In genomic region chr6:72457738-72458137, GRCh38 we compare ENCODE assay signal across 29 cellular contexts.
"Had no signal": no experiment of that assay in that cellular context is flagged by ENCODE, and none has a peak within 500 bp of the region (broad histone marks: within the 10 kb centered on the region; RNA-seq: fewer than 3 reads in every experiment).

No MANE protein-coding gene starts in this region.

- FAIRE-seq: urothelium cell line had no signal

- ATAC-seq: stimulated activated effector memory CD8-positive, alpha-beta T cell treated with anti-CD3 and anti-CD28 coated beads, Interleukin-12 subunit alpha, Interleukin-12 subunit beta, amount 100 ng/mL, for 72 hours; stimulated activated memory B cell treated with anti-CD40 and anti-IgM and Interleukin-4, amounts not matched to agents 10 μg/mL and 1 μg/mL and 100 μg/mL, for 72 hours; stimulated activated naive B cell treated with anti-CD40 and anti-IgM and Interleukin-4, amounts not matched to agents 10 μg/mL and 1 μg/mL and 100 μg/mL, for 72 hours; stimulated activated naive CD8-positive, alpha-beta T cell treated with anti-CD3 and anti-CD28 coated beads, Interleukin-15, amount 100 ng/mL, for 72 hours; stimulated activated naive CD8-positive, alpha-beta T cell treated with anti-CD3 and anti-CD28 coated beads, Interleukin-15, Interleukin-2, amounts not matched to agents 100 U/mL and 50 U/mL, for 24 hours; upper lobe of right lung had no signal

- H3K27ac ChIP-seq: stomach, suprapubic skin, testis, thoracic aorta, thyroid gland, tibial artery, tibial nerve, transverse colon, upper lobe of left lung, upper lobe of right lung, uterus, vagina had no signal

- H3K4me1 Mint-ChIP-seq: stimulated activated effector memory CD8-positive, alpha-beta T cell treated with anti-CD3 and anti-CD28 coated beads, Interleukin-12 subunit alpha, Interleukin-12 subunit beta, amount 100 ng/mL, for 72 hours; stimulated activated memory B cell treated with anti-CD40 and anti-IgM and Interleukin-4, amounts not matched to agents 10 μg/mL and 1 μg/mL and 100 μg/mL, for 72 hours; stimulated activated naive B cell treated with anti-CD40 and anti-IgM and Interleukin-4, amounts not matched to agents 10 μg/mL and 1 μg/mL and 100 μg/mL, for 72 hours; stimulated activated naive CD8-positive, alpha-beta T cell treated with anti-CD3 and anti-CD28 coated beads, Interleukin-15, amount 100 ng/mL, for 72 hours had no signal

- H3K27me3 Mint-ChIP-seq: type B pancreatic cell had no signal

- DNase-seq: stimulated activated CD4-positive, alpha-beta T cell treated with anti-CD3 and anti-CD28 coated beads, Interleukin-2, amount 100 ng/mL, for 48 hours; stimulated activated CD4-positive, alpha-beta T cell treated with anti-CD3 and anti-CD28 coated beads, Interleukin-4, amount 100 ng/mL, for 1 hour; stimulated activated CD4-positive, alpha-beta T cell treated with anti-CD3 and anti-CD28 coated beads, Interleukin-4, amount 100 ng/mL, for 24 hours; stimulated activated CD4-positive, alpha-beta T cell treated with anti-CD3 and anti-CD28 coated beads, Interleukin-4, amount 100 ng/mL, for 4 hours; stimulated activated CD8-positive, alpha-beta memory T cell treated with anti-CD3 and anti-CD28 coated beads, Interleukin-4, amount 100 ng/mL, for 48 hours; stimulated activated naive B cell treated with anti-CD40 and anti-IgM and Interleukin-4, amounts not matched to agents 10 μg/mL and 1 μg/mL and 100 μg/mL, for 72 hours; stimulated activated naive CD4-positive, alpha-beta T cell; stimulated activated naive CD4-positive, alpha-beta T cell treated with Interleukin-2 at 50 U/mL for 16 hours; stimulated activated naive CD8-positive, alpha-beta T cell treated with anti-CD3 and anti-CD28 coated beads, Interleukin-15, amount 100 ng/mL, for 72 hours; stimulated activated naive CD8-positive, alpha-beta T cell treated with anti-CD3 and anti-CD28 coated beads, Interleukin-15, Interleukin-2, amounts not matched to agents 100 U/mL and 50 U/mL, for 24 hours; stomach; substantia nigra; testis; thyroid gland; tibial artery; transverse colon; trophoblast cell; upper lobe of left lung; upper lobe of right lung; uterus had no signal

- H3K4me3 ChIP-seq: stomach, suprapubic skin, testis, thoracic aorta, thyroid gland, tibial artery, tibial nerve, transverse colon, upper lobe of left lung, upper lobe of right lung, uterus, vagina had no signal

- H3K9me3 ChIP-seq: stomach, suprapubic skin, testis, thoracic aorta, thyroid gland, tibial artery, tibial nerve, transverse colon, upper lobe of left lung, upper lobe of right lung, uterus, vagina had no signal

- H3K9me3 Mint-ChIP-seq: stimulated activated effector memory CD8-positive, alpha-beta T cell treated with anti-CD3 and anti-CD28 coated beads, Interleukin-12 subunit alpha, Interleukin-12 subunit beta, amount 100 ng/mL, for 72 hours; stimulated activated naive B cell treated with anti-CD40 and anti-IgM and Interleukin-4, amounts not matched to agents 10 μg/mL and 1 μg/mL and 100 μg/mL, for 72 hours; stimulated activated naive CD8-positive, alpha-beta T cell treated with anti-CD3 and anti-CD28 coated beads, Interleukin-15, amount 100 ng/mL, for 72 hours; stimulated activated naive CD8-positive, alpha-beta T cell treated with anti-CD3 and anti-CD28 coated beads, Interleukin-15, Interleukin-2, amounts not matched to agents 100 ng/mL and 50 ng/mL, for 24 hours; type B pancreatic cell had no signal

- H3K27ac Mint-ChIP-seq: stimulated activated effector memory CD8-positive, alpha-beta T cell treated with anti-CD3 and anti-CD28 coated beads, Interleukin-12 subunit alpha, Interleukin-12 subunit beta, amount 100 ng/mL, for 72 hours; stimulated activated memory B cell treated with anti-CD40 and anti-IgM and Interleukin-4, amounts not matched to agents 10 μg/mL and 1 μg/mL and 100 μg/mL, for 72 hours; stimulated activated naive B cell treated with anti-CD40 and anti-IgM and Interleukin-4, amounts not matched to agents 10 μg/mL and 1 μg/mL and 100 μg/mL, for 72 hours; stimulated activated naive CD8-positive, alpha-beta T cell treated with anti-CD3 and anti-CD28 coated beads, Interleukin-15, amount 100 ng/mL, for 72 hours; stimulated activated naive CD8-positive, alpha-beta T cell treated with anti-CD3 and anti-CD28 coated beads, Interleukin-15, Interleukin-2, amounts not matched to agents 100 ng/mL and 50 ng/mL, for 24 hours; type B pancreatic cell had no signal

- H3K4me3 Mint-ChIP-seq: stimulated activated effector memory CD8-positive, alpha-beta T cell treated with anti-CD3 and anti-CD28 coated beads, Interleukin-12 subunit alpha, Interleukin-12 subunit beta, amount 100 ng/mL, for 72 hours; stimulated activated memory B cell treated with anti-CD40 and anti-IgM and Interleukin-4, amounts not matched to agents 10 μg/mL and 1 μg/mL and 100 μg/mL, for 72 hours; stimulated activated naive B cell treated with anti-CD40 and anti-IgM and Interleukin-4, amounts not matched to agents 10 μg/mL and 1 μg/mL and 100 μg/mL, for 72 hours; stimulated activated naive CD8-positive, alpha-beta T cell treated with anti-CD3 and anti-CD28 coated beads, Interleukin-15, amount 100 ng/mL, for 72 hours; stimulated activated naive CD8-positive, alpha-beta T cell treated with anti-CD3 and anti-CD28 coated beads, Interleukin-15, Interleukin-2, amounts not matched to agents 100 ng/mL and 50 ng/mL, for 24 hours; type B pancreatic cell had no signal

- H3K4me1 ChIP-seq: stomach, suprapubic skin, testis, thyroid gland, tibial artery, tibial nerve, transverse colon, upper lobe of left lung, upper lobe of right lung, uterus, vagina had no signal

- H3K36me3 ChIP-seq: stomach, suprapubic skin, thoracic aorta, thyroid gland, tibial artery, tibial nerve, transverse colon, upper lobe of left lung, upper lobe of right lung, uterus, vagina had no signal

- H3K27me3 ChIP-seq: stomach, suprapubic skin, testis, thyroid gland, tibial artery, tibial nerve, transverse colon, upper lobe of left lung, upper lobe of right lung, uterus, vagina had no signal

- H3K36me3 Mint-ChIP-seq: stimulated activated effector memory CD8-positive, alpha-beta T cell treated with anti-CD3 and anti-CD28 coated beads, Interleukin-12 subunit alpha, Interleukin-12 subunit beta, amount 100 ng/mL, for 72 hours; stimulated activated memory B cell treated with anti-CD40 and anti-IgM and Interleukin-4, amounts not matched to agents 10 μg/mL and 1 μg/mL and 100 μg/mL, for 72 hours; stimulated activated naive B cell treated with anti-CD40 and anti-IgM and Interleukin-4, amounts not matched to agents 10 μg/mL and 1 μg/mL and 100 μg/mL, for 72 hours; type B pancreatic cell had no signal
